27 cellular contexts compared by ENCODE assay signal in the genomic region with DNA sequence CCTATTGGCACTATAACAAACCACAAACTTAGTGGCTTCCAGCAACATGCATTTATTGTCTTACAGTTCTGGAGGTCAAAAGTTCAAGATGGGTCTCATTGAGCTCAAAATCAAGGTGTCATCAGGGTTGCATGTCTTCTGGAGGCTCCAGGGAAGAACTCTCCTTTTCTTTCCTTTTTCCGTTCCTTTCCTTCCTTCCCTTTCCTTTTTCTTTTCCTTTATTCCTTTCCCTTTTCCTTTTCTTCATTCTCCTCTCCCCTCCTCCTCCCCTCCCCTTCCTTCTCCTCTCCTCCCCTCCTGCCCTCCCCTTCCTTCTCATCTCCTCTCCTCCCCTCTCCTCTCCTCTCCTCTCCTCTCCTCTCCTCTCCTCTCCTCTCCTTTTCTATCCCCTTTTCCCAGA.
"Had no signal": no experiment of that assay in that cellular context is flagged by ENCODE, and none has a peak within 500 bp of the region (broad histone marks: within the 10 kb centered on the region; RNA-seq: fewer than 3 reads in every experiment).

No MANE protein-coding gene starts in this region.

- H3K27ac ChIP-seq: stomach, suprapubic skin, testis, thoracic aorta, thyroid gland, tibial artery, tibial nerve, transverse colon, upper lobe of left lung, upper lobe of right lung, uterus, vagina had no signal

- DNase-seq: stimulated activated CD4-positive, alpha-beta T cell treated with anti-CD3 and anti-CD28 coated beads, Interleukin-2, amount 100 ng/mL, for 48 hours; stimulated activated CD4-positive, alpha-beta T cell treated with anti-CD3 and anti-CD28 coated beads, Interleukin-4, amount 100 ng/mL, for 1 hour; stimulated activated CD4-positive, alpha-beta T cell treated with anti-CD3 and anti-CD28 coated beads, Interleukin-4, amount 100 ng/mL, for 24 hours; stimulated activated CD4-positive, alpha-beta T cell treated with anti-CD3 and anti-CD28 coated beads, Interleukin-4, amount 100 ng/mL, for 4 hours; stimulated activated CD8-positive, alpha-beta memory T cell treated with anti-CD3 and anti-CD28 coated beads, Interleukin-4, amount 100 ng/mL, for 48 hours; stimulated activated naive B cell treated with anti-CD40 and anti-IgM and Interleukin-4, amounts not matched to agents 10 μg/mL and 1 μg/mL and 100 μg/mL, for 72 hours; stimulated activated naive CD4-positive, alpha-beta T cell; stimulated activated naive CD4-positive, alpha-beta T cell treated with Interleukin-2 at 50 U/mL for 16 hours; stimulated activated naive CD8-positive, alpha-beta T cell treated with anti-CD3 and anti-CD28 coated beads, Interleukin-15, amount 100 ng/mL, for 72 hours; stimulated activated naive CD8-positive, alpha-beta T cell treated with anti-CD3 and anti-CD28 coated beads, Interleukin-15, Interleukin-2, amounts not matched to agents 100 U/mL and 50 U/mL, for 24 hours; stomach; substantia nigra; testis; thyroid gland; tibial artery; transverse colon; trophoblast cell; upper lobe of left lung; upper lobe of right lung; uterus had no signal

- ATAC-seq: stimulated activated effector memory CD8-positive, alpha-beta T cell treated with anti-CD3 and anti-CD28 coated beads, Interleukin-12 subunit alpha, Interleukin-12 subunit beta, amount 100 ng/mL, for 72 hours; stimulated activated memory B cell treated with anti-CD40 and anti-IgM and Interleukin-4, amounts not matched to agents 10 μg/mL and 1 μg/mL and 100 μg/mL, for 72 hours; stimulated activated naive B cell treated with anti-CD40 and anti-IgM and Interleukin-4, amounts not matched to agents 10 μg/mL and 1 μg/mL and 100 μg/mL, for 72 hours; stimulated activated naive CD8-positive, alpha-beta T cell treated with anti-CD3 and anti-CD28 coated beads, Interleukin-15, amount 100 ng/mL, for 72 hours; stimulated activated naive CD8-positive, alpha-beta T cell treated with anti-CD3 and anti-CD28 coated beads, Interleukin-15, Interleukin-2, amounts not matched to agents 100 U/mL and 50 U/mL, for 24 hours; upper lobe of right lung had no signal

- FAIRE-seq: urothelium cell line had no signal

- H3K27me3 ChIP-seq: stomach, testis, thyroid gland, tibial nerve, transverse colon, upper lobe of left lung, upper lobe of right lung, uterus, vagina had no signal

- H3K9me3 ChIP-seq: stomach, suprapubic skin, testis, thoracic aorta, thyroid gland, tibial artery, tibial nerve, transverse colon, upper lobe of left lung, upper lobe of right lung, uterus, vagina had no signal

- H3K4me3 ChIP-seq: stomach, suprapubic skin, testis, thoracic aorta, thyroid gland, tibial artery, tibial nerve, transverse colon, upper lobe of left lung, upper lobe of right lung, uterus, vagina had no signal

- H3K36me3 ChIP-seq: stomach, suprapubic skin, thoracic aorta, thyroid gland, tibial artery, tibial nerve, transverse colon, upper lobe of left lung, upper lobe of right lung, uterus, vagina had no signal

- H3K4me1 ChIP-seq: stomach, suprapubic skin, testis, thyroid gland, tibial artery, transverse colon, upper lobe of left lung, upper lobe of right lung, uterus, vagina had no signal
